ENCODE assay signal across 18 cellular contexts in genomic region chr7:50685445-50686070, GRCh38.
A peak's percentile ranks its signal among the peaks of the same experiment; 100 is the strongest.
DNase-seq lines count a peak whose midpoint lies in the region; ATAC-seq, FAIRE-seq and TF ChIP-seq lines count a peak whose summit lies in the region.
"Had no signal": no experiment of that assay in that cellular context is flagged by ENCODE, and none has a peak within 500 bp of the region (broad histone marks: within the 10 kb centered on the region; RNA-seq: fewer than 3 reads in every experiment).

No MANE protein-coding gene starts in this region.

- peaks cover 13 to 33% (median 14%) of the 10 kb centered on the region in 3 experiments; a peak in 6 of 7 replicates for H3K36me3 Mint-ChIP-seq in H9 (ENCODE audit: insufficient read depth in 1 of 3, low read depth in 3 of 3)
- H3K36me3 Mint-ChIP-seq: immature natural killer cell had no signal

- WGBS in H9 (ENCODE audit: extremely low coverage, insufficient read length, low lambda C conversion rate) = no CpG with 5 or more reads among the region's 9 CpGs
- WGBS in right cardiac atrium = 37% methylated on average over 9 of the region's 9 CpGs

- no peak overlapping the region for H3K4ac ChIP-seq in H9 (ENCODE audit: low read depth, low read length)

- FAIRE-seq in frontal cortex (lab: Jason Lieb, UNC) = no peak
- FAIRE-seq: GM12878 had no signal

- no peaks in the 10 kb centered on the region for H3K9me3 Mint-ChIP-seq in H9
- H3K9me3 Mint-ChIP-seq: activated CD4-positive, alpha-beta memory T cell treated with anti-CD3 and anti-CD28 coated beads, Interleukin-2, amount 10 ng/mL, durations not matched to agents 7 days and 5 days; immature natural killer cell had no signal

- no peak overlapping the region for H3K14ac ChIP-seq in H9 (ENCODE audit: insufficient read depth, low read length)

- H4K20me1 ChIP-seq in H9 (ENCODE audit: control insufficient read depth, insufficient read depth, insufficient read length) = no peaks in the 10 kb centered on the region

- no peak overlapping the region for H4K5ac ChIP-seq in H9 (ENCODE audit: insufficient read length, low read depth, low read length)

- H3T11ph ChIP-seq in H9 (ENCODE audit: low read length) = no peak overlapping the region

- no peak overlapping the region for H3K23ac ChIP-seq in H9 (ENCODE audit: insufficient read length, low read depth, low read length)

- peaks cover 6% of the 10 kb centered on the region for H3K79me1 ChIP-seq in H9 (ENCODE audit: insufficient read depth, low read depth, low read length, poor library complexity, severe bottlenecking)

- no peak overlapping the region for H4K8ac ChIP-seq in H9 (replicated peaks; ENCODE audit: insufficient read length, low read depth, low read length)

- H3K9me3 ChIP-seq in H9 (ENCODE audit: control insufficient read depth, low read depth, low read length) = no peaks in the 10 kb centered on the region
- H3K9me3 ChIP-seq in ascending aorta = no peaks in the 10 kb centered on the region
- H3K9me3 ChIP-seq in right cardiac atrium (ENCODE audit: control insufficient read depth, low read length) = no peaks in the 10 kb centered on the region
- H3K9me3 ChIP-seq in skeletal muscle tissue (ENCODE audit: control insufficient read depth in 3 of 3, low read length in 3 of 3) = no peaks in the 10 kb centered on the region
- H3K9me3 ChIP-seq: SJSA1, upper lobe of left lung had no signal

- H3K18ac ChIP-seq in H9 (ENCODE audit: insufficient read length, low read depth, low read length) = no peak overlapping the region

- H2AFZ ChIP-seq in H9 (ENCODE audit: low read length) = no peak overlapping the region

- H3K4me3 ChIP-seq in ascending aorta = no peak overlapping the region
- no peak overlapping the region for H3K4me3 ChIP-seq in right cardiac atrium (ENCODE audit: low read length)
- H3K4me3 ChIP-seq in skeletal muscle tissue (ENCODE audit: low read length in 3 of 3) = peak overlapping the region in 1 of 3 donors; percentile 9
- H3K4me3 ChIP-seq: BLaER1, GM12878, SJSA1, upper lobe of left lung had no signal

- H2BK120ac ChIP-seq in H9 (ENCODE audit: low read depth, low read length, poor library complexity, severe bottlenecking) = no peak overlapping the region

- H3K36me3 ChIP-seq in ascending aorta (peaks cover 0 to 15% of the 10 kb centered on the region in 2 donors), skeletal muscle tissue (ENCODE audit: control insufficient read depth in 3 of 3, insufficient read depth in 3 of 3, low read length in 3 of 3) (peaks cover 4 to 8% (median 5%) of the 10 kb centered on the region in 3 donors)
- H3K36me3 ChIP-seq: SJSA1 had no signal

- DNase-seq in H9 (no peak), ascending aorta (ENCODE audit: low spot score in 2 of 2) (no peak), right cardiac atrium (no peak), NCI-H1436 (lab: John Stamatoyannopoulos, UW) (no peak), NCI-H82 (lab: John Stamatoyannopoulos, UW) (no peak), frontal cortex (ENCODE audit: low spot score in 2 of 2) (no peak), NCI-H2081 treated with DMSO at 0.1 percent for 48 hours (lab: John Stamatoyannopoulos, UW) (no peak)
- DNase-seq: activated CD4-positive, alpha-beta memory T cell treated with anti-CD3 and anti-CD28 coated beads, Interleukin-2, amount 10 ng/mL, durations not matched to agents 7 days and 5 days; amygdala; dermis blood vessel endothelial cell; EL; immature natural killer cell; NCI-H2107; upper lobe of left lung had no signal

- no peak overlapping the region for H2BK12ac ChIP-seq in H9 (ENCODE audit: insufficient read length, low read depth, low read length)

- H3K27me3 ChIP-seq in H9 (ENCODE audit: insufficient read depth, low read length) (no peaks in the 10 kb centered on the region), ascending aorta (no peaks in the 10 kb centered on the region), right cardiac atrium (ENCODE audit: control insufficient read depth, insufficient read depth) (no peaks in the 10 kb centered on the region), skeletal muscle tissue (ENCODE audit: control insufficient read depth in 3 of 3, insufficient read depth in 3 of 3, low read length in 3 of 3) (no peaks in the 10 kb centered on the region)
- H3K27me3 ChIP-seq: BLaER1, SJSA1, upper lobe of left lung had no signal

- H4K91ac ChIP-seq in H9 (ENCODE audit: insufficient read length, low read depth, low read length) = no peak overlapping the region

- 0 out of 2 replicates have a peak, but pooled peaks cover 3% of the 10 kb centered on the region for H3K79me2 ChIP-seq in H9 (ENCODE audit: insufficient read depth, low read length)

- H3K27ac Mint-ChIP-seq in H9 = peak overlapping the region in 2 of 3 experiments; percentile 0 to 71; a peak in 2 of 7 replicates
- H3K27ac Mint-ChIP-seq: activated CD4-positive, alpha-beta memory T cell treated with anti-CD3 and anti-CD28 coated beads, Interleukin-2, amount 10 ng/mL, durations not matched to agents 7 days and 5 days; immature natural killer cell had no signal

- no peak overlapping the region for H3K27ac ChIP-seq in H9 (ENCODE audit: insufficient read length, low read depth, low read length)
- H3K27ac ChIP-seq in ascending aorta = peak overlapping the region; percentile 20 to 27
- H3K27ac ChIP-seq in right cardiac atrium (ENCODE audit: low read length) = peak overlapping the region; percentile 81
- peak overlapping the region; percentile 39 for H3K27ac ChIP-seq in skeletal muscle tissue (ENCODE audit: low read depth, low read length)
- H3K27ac ChIP-seq: BLaER1, SJSA1 had no signal

- ATAC-seq in right cardiac atrium = peak; percentile 61 to 64
- ATAC-seq: GM12878 had no signal

- H3K9ac ChIP-seq in H9 (ENCODE audit: extremely low read depth, insufficient read length, low read length) (no peak overlapping the region), skeletal muscle tissue (ENCODE audit: low read depth in 1 of 3, low read length in 3 of 3) (no peak overlapping the region)
- H3K9ac ChIP-seq: BLaER1 had no signal

- intact Hi-C loops in ascending aorta (cut with DNase I) = no loop called here
- intact Hi-C loops in right cardiac atrium (cut with DNase I) = loop anchor here in 1 of 4 donors (10.0 kb wide), 1 partner anchor 469 kb away; no protein-coding TSS in a partner anchor

- H3K4me1 ChIP-seq in H9 (ENCODE audit: insufficient read depth, low read length) (no peaks in the 10 kb centered on the region; the same call in 1 of the 2 replicates), ascending aorta (peaks cover 0 to 13% of the 10 kb centered on the region in 2 donors), right cardiac atrium (ENCODE audit: control insufficient read depth, insufficient read depth, low read length) (peaks cover 19% of the 10 kb centered on the region), skeletal muscle tissue (ENCODE audit: control insufficient read depth in 3 of 3, insufficient read depth in 3 of 3, low read length in 3 of 3) (peaks cover 30 to 56% (median 36%) of the 10 kb centered on the region in 3 donors)
- H3K4me1 ChIP-seq: SJSA1 had no signal

- H3K23me2 ChIP-seq in H9 (ENCODE audit: insufficient read length, low read depth, low read length, poor library complexity, severe bottlenecking) = no peaks in the 10 kb centered on the region

- H2AK5ac ChIP-seq in H9 (ENCODE audit: insufficient read length, low read length) = no peak overlapping the region

- TF ChIP-seq CTCF in H9 (conservative IDR thresholded peaks at IDR 0.05) (no peak), ascending aorta (IDR thresholded peaks at IDR 0.05) (no peak)

- H3K4me2 ChIP-seq in H9 (ENCODE audit: insufficient read depth, insufficient read length, low read length) = no peak overlapping the region
- H3K4me2 ChIP-seq: BLaER1 had no signal

- no peak overlapping the region for H2BK15ac ChIP-seq in H9 (ENCODE audit: low read depth, low read length)

- H2BK20ac ChIP-seq in H9 (ENCODE audit: low read depth, low read length, poor library complexity, severe bottlenecking) = no peak overlapping the region

- H3K4me1 Mint-ChIP-seq in H9 = peaks cover 16 to 19% of the 10 kb centered on the region in 2 experiments
- H3K4me1 Mint-ChIP-seq: activated CD4-positive, alpha-beta memory T cell treated with anti-CD3 and anti-CD28 coated beads, Interleukin-2, amount 10 ng/mL, durations not matched to agents 7 days and 5 days; immature natural killer cell had no signal

- H3K4me3 Mint-ChIP-seq in H9 = no peak overlapping the region
- H3K4me3 Mint-ChIP-seq: activated CD4-positive, alpha-beta memory T cell treated with anti-CD3 and anti-CD28 coated beads, Interleukin-2, amount 10 ng/mL, durations not matched to agents 7 days and 5 days; immature natural killer cell had no signal

- no peak overlapping the region for H2BK5ac ChIP-seq in H9 (ENCODE audit: insufficient read length, low read length)

- H3K56ac ChIP-seq in H9 (ENCODE audit: insufficient read length, low read depth, low read length) = no peak overlapping the region

- H3K27me3 Mint-ChIP-seq in H9 (ENCODE audit: low read depth) = no peaks in the 10 kb centered on the region
- H3K27me3 Mint-ChIP-seq: activated CD4-positive, alpha-beta memory T cell treated with anti-CD3 and anti-CD28 coated beads, Interleukin-2, amount 10 ng/mL, durations not matched to agents 7 days and 5 days had no signal
